8 cellular contexts compared by ENCODE assay signal in genomic region chr6:13614126-13614925, GRCh38. TPM values are rescaled to one million over a fixed set of nuclear protein-coding genes. Genes with fewer than 3 reads are reported as not detected.
DNase-seq lines count a peak whose midpoint lies in the region; ATAC-seq, FAIRE-seq and TF ChIP-seq lines count a peak whose summit lies in the region.

No MANE protein-coding gene starts in this region.

- no peak for TF ChIP-seq CTCF in RWPE1 (conservative IDR thresholded peaks at IDR 0.05; ENCODE audit: low read depth)
- no peak for TF ChIP-seq CTCF in colonic mucosa (IDR thresholded peaks at IDR 0.05)
- TF ChIP-seq CTCF in left lung (IDR thresholded peaks at IDR 0.05): no peak

- CTCF ChIA-PET in RWPE1 (lab: Yijun Ruan, JAX): interaction anchor here (0.6 to 1.1 kb wide), 6 partner anchors 19 to 246 kb away, joined by 3 to 4 read pairs (median 3); partner anchors contain the start of gene SIRT5

- no peak for TF ChIP-seq POLR2A in GM12892 (IDR thresholded peaks at IDR 0.05; ENCODE audit: low read depth, low read length)

- POLR2A ChIA-PET in RWPE1 (lab: Yijun Ruan, JAX; ENCODE audit: low non-redundant PET): interaction anchor here (1.0 to 1.4 kb wide), 3 partner anchors 8 to 40 kb away, joined by 3 to 5 read pairs (median 5); partner anchors contain the start of gene SIRT5

- peak; percentile 13 for ATAC-seq in GM19467 (IDR thresholded peaks at IDR 0.05; ENCODE audit: unreplicated experiment)
- peak; percentile 5 for ATAC-seq in HG03565 (IDR thresholded peaks at IDR 0.05; ENCODE audit: unreplicated experiment)
- peak; percentile 59 for ATAC-seq in left lung
- ATAC-seq in stimulated activated naive CD8-positive, alpha-beta T cell treated with anti-CD3 and anti-CD28 coated beads, Interleukin-15, Interleukin-2, amounts not matched to agents 100 U/mL and 50 U/mL, for 24 hours: peak; percentile 22

- intact Hi-C loops in colonic mucosa (cut with DNase I): no loop called here
- intact Hi-C loops in left lung (cut with DNase I): no loop called here

- no peaks in the 10 kb centered on the region for H3K9me3 ChIP-seq in colonic mucosa
- H3K9me3 ChIP-seq in left lung: no peaks in the 10 kb centered on the region

- H3K4me3 ChIP-seq in colonic mucosa (peak overlapping the region; percentile 78), left lung (peak overlapping the region; percentile 89 to 97)

- H3K27ac ChIP-seq in RWPE1: peak overlapping the region; percentile 91
- peak overlapping the region; percentile 87 for H3K27ac ChIP-seq in colonic mucosa
- peak overlapping the region; percentile 91 to 96 for H3K27ac ChIP-seq in left lung

- peak; percentile 62 for DNase-seq in DMS 273 treated with DMSO at 0.1 percent for 48 hours (lab: John Stamatoyannopoulos, UW)
- peak; percentile 49 for DNase-seq in RWPE1 (ENCODE audit: low spot score)
- peak; percentile 58 for DNase-seq in colonic mucosa
- peak; percentile 59 to 84 for DNase-seq in left lung
- peak; percentile 50 for DNase-seq in stimulated activated naive CD8-positive, alpha-beta T cell treated with anti-CD3 and anti-CD28 coated beads, Interleukin-15, Interleukin-2, amounts not matched to agents 100 U/mL and 50 U/mL, for 24 hours
- DNase-seq in GM12892 (ENCODE audit: insufficient read length): no peak

- peak overlapping the region; percentile 95 to 97 for H3K9ac ChIP-seq in colonic mucosa (ENCODE audit: low read depth in 2 of 2, low read length in 2 of 2)

- H3K4me1 ChIP-seq in colonic mucosa: peaks cover 7% of the 10 kb centered on the region
- H3K4me1 ChIP-seq in left lung: peaks cover 11 to 22% of the 10 kb centered on the region in 2 donors

- no peak for FAIRE-seq in GM12892 (lab: Jason Lieb, UNC)

- H3K36me3 ChIP-seq in colonic mucosa: peaks cover 4% of the 10 kb centered on the region
- H3K36me3 ChIP-seq in left lung: peaks cover 0 to 22% of the 10 kb centered on the region in 2 donors

- H3K27me3 ChIP-seq in colonic mucosa (no peaks in the 10 kb centered on the region), left lung (no peaks in the 10 kb centered on the region)

RNA-seq across cellular contexts. Expression of gene NOL7, which starts 0.8 kb away (rescaled TPM):
- 10 to 100 TPM; 54.1 to 82.1 TPM for total RNA-seq in colonic mucosa
- 10 to 100 TPM; 49.5 to 56.3 TPM for total RNA-seq in left lung
- polyA plus RNA-seq in GM12892 (2012; ENCODE audit: missing spikeins): 70.2 TPM

RNA-seq across cellular contexts. Expression of gene SIRT5, which starts 39.9 kb away (rescaled TPM):
- 10 to 100 TPM; 13.3 to 13.7 TPM for total RNA-seq in colonic mucosa
- total RNA-seq in left lung: 1 to 10 TPM; 9.0 to 9.2 TPM
- 9.9 TPM for polyA plus RNA-seq in GM12892 (2012; ENCODE audit: missing spikeins)

Comparison
In these comparisons a context has a peak if more than half of its experiments do, and no peak if none do; other contexts are left out.
1. ATAC-seq: peak in every context shown above with its lines; median percentile 59 in left lung; 22 in stimulated activated naive CD8-positive, alpha-beta T cell treated with anti-CD3 and anti-CD28 coated beads, Interleukin-15, Interleukin-2, amounts not matched to agents 100 U/mL and 50 U/mL, for 24 hours; 13 in GM19467; 5 in HG03565.